ENCODE assay signal across 9 cellular contexts in the genomic region with DNA sequence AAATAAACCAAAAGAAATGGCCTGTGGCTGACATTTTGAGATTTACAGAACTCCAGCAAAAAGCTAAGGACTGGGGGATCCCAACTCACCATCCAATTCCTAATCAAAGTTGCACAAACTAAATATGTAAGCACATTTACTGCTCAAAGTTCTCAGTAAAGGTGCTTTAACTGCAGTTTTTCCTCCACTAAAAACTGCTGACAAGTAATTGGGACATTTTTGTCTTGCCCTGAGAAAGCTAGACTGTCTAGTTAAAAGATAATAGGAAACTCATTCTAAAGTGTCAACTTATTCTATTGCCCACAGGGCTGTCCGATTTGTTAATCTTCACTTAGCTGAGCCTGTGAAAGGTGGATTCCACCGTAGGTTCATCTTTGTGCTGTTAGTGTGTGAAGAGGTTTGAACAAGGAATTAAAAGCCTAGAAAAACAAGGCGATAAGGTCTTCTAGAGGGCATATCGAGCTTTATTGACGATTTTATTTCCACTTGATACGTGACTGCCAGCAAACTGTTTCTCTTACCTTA. TPM values are rescaled to one million over a fixed set of nuclear protein-coding genes. Genes with fewer than 3 reads are reported as not detected.
DNase-seq lines count a peak whose midpoint lies in the region; ATAC-seq, FAIRE-seq and TF ChIP-seq lines count a peak whose summit lies in the region.
"Had no signal": no experiment of that assay in that cellular context is flagged by ENCODE, and none has a peak within 500 bp of the region (broad histone marks: within the 10 kb centered on the region; RNA-seq: fewer than 3 reads in every experiment).

No MANE protein-coding gene starts in this region.

- POLR2A ChIA-PET in OCI-LY7 (lab: Charles Lee) = interaction anchor here (1.3 to 3.0 kb wide), 2 partner anchors 58 to 242 kb away, joined by 3 to 14 read pairs; no protein-coding TSS in a partner anchor

- FAIRE-seq in pancreas (lab: Jason Lieb, UNC) = no peak

- no peaks in the 10 kb centered on the region for H3K36me3 ChIP-seq in OCI-LY7 (ENCODE audit: insufficient read depth, low read length)
- no peaks in the 10 kb centered on the region for H3K36me3 ChIP-seq in pancreas

- H3K27me3 Mint-ChIP-seq in Calu3 (ENCODE audit: unreplicated experiment) (peaks cover 16% of the 10 kb centered on the region), endothelial cell (ENCODE audit: unreplicated experiment) (no peaks in the 10 kb centered on the region), HFFc6 (ENCODE audit: insufficient read depth) (peaks cover 7% of the 10 kb centered on the region)

- H3K4me2 ChIP-seq in OCI-LY7 (ENCODE audit: low read length) = peak overlapping the region; percentile 80

- no peak for TF ChIP-seq CTCF in Calu3 (IDR thresholded peaks at IDR 0.05; ENCODE audit: unreplicated experiment)
- TF ChIP-seq CTCF in OCI-LY7 (conservative IDR thresholded peaks at IDR 0.05; ENCODE audit: low read length) = no peak
- no peak for TF ChIP-seq CTCF in endothelial cell (IDR thresholded peaks at IDR 0.05; ENCODE audit: unreplicated experiment)
- no peak for TF ChIP-seq CTCF in pancreas (IDR thresholded peaks at IDR 0.05)
- TF ChIP-seq CTCF in HFFc6 (IDR thresholded peaks at IDR 0.05) = no peak

- intact Hi-C loops in Calu3 (cut with micrococcal nuclease; ENCODE audit: unreplicated experiment) (no loop called here), OCI-LY7 (cut with micrococcal nuclease; ENCODE audit: unreplicated experiment) (loop anchor here (1.0 kb wide), 1 partner anchor 58 kb away; no protein-coding TSS in a partner anchor), pancreas (cut with DNase I) (no loop called here)

- H3K4me1 Mint-ChIP-seq in Calu3 (ENCODE audit: low read depth, unreplicated experiment) (no peaks in the 10 kb centered on the region), endothelial cell (ENCODE audit: unreplicated experiment) (no peaks in the 10 kb centered on the region), HFFc6 (ENCODE audit: low read depth) (no peaks in the 10 kb centered on the region)

- H3K27me3 ChIP-seq in pancreas = no peaks in the 10 kb centered on the region

- H3K27ac Mint-ChIP-seq in Calu3 (ENCODE audit: unreplicated experiment) (no peak overlapping the region), endothelial cell (ENCODE audit: unreplicated experiment) (no peak overlapping the region), HFFc6 (no peak overlapping the region)

- H3K9me3 ChIP-seq in OCI-LY7 (ENCODE audit: low read length) (no peaks in the 10 kb centered on the region), pancreas (no peaks in the 10 kb centered on the region)

- in situ Hi-C loops in G401 (cut with HindIII; ENCODE audit: low sequenced_read_pairs) = no loop called here

- ATAC-seq in pancreas (peak in 1 of 4 donors; percentile 2), HG03442 (IDR thresholded peaks at IDR 0.05; ENCODE audit: unreplicated experiment) (no peak)

- H3K36me3 Mint-ChIP-seq in Calu3 (ENCODE audit: insufficient read depth, unreplicated experiment) (peaks cover 9% of the 10 kb centered on the region), endothelial cell (ENCODE audit: low read depth, unreplicated experiment) (no peaks in the 10 kb centered on the region), HFFc6 (ENCODE audit: low read depth) (no peaks in the 10 kb centered on the region)

- H3K4me3 Mint-ChIP-seq in Calu3 (ENCODE audit: low read depth, unreplicated experiment) (peak overlapping the region; percentile 67), endothelial cell (ENCODE audit: unreplicated experiment) (peak overlapping the region; percentile 79), HFFc6 (no peak overlapping the region)

- peak overlapping the region; percentile 70 for H3K4me3 ChIP-seq in OCI-LY7 (ENCODE audit: low read depth, low read length, poor library complexity, severe bottlenecking)
- peak overlapping the region; percentile 43 to 64 (median 48) for H3K4me3 ChIP-seq in pancreas

- no peaks in the 10 kb centered on the region for H3K9me2 ChIP-seq in OCI-LY7 (ENCODE audit: insufficient read depth, low read length)

- H4K20me1 ChIP-seq in OCI-LY7 (ENCODE audit: insufficient read depth, low read length) = no peaks in the 10 kb centered on the region

- peak overlapping the region; percentile 85 for H2AFZ ChIP-seq in OCI-LY7 (ENCODE audit: low read length)

- no TSS peak for BruUV-seq in Calu3 (replicated peaks; lab: Mats Ljungman, UMichigan)
- BruUV-seq in OCI-LY7 (replicated peaks; lab: Mats Ljungman, UMichigan) = TSS peak; percentile 73

- H3K27ac ChIP-seq in OCI-LY7 (ENCODE audit: low read depth, low read length, poor library complexity, severe bottlenecking) = no peak overlapping the region
- H3K27ac ChIP-seq in pancreas = peak overlapping the region in 3 of 4 donors; percentile 89 to 97 (median 94)

- H3K9me3 Mint-ChIP-seq in Calu3 (ENCODE audit: low read depth, unreplicated experiment) = no peaks in the 10 kb centered on the region
- H3K9me3 Mint-ChIP-seq in endothelial cell (ENCODE audit: unreplicated experiment) = no peaks in the 10 kb centered on the region
- H3K9me3 Mint-ChIP-seq in HFFc6 = no peaks in the 10 kb centered on the region

- WGBS in pancreas, 2 donors = 24 to 39% methylated on average over 6 of the region's 6 CpGs

- H3K79me2 ChIP-seq in OCI-LY7 (ENCODE audit: insufficient read depth, low read depth, low read length) = no peaks in the 10 kb centered on the region

- H3K4me1 ChIP-seq in OCI-LY7 (ENCODE audit: insufficient read depth, low read length, poor library complexity, severe bottlenecking) = peaks cover 13% of the 10 kb centered on the region
- H3K4me1 ChIP-seq in pancreas = peaks cover 0 to 62% (median 9%) of the 10 kb centered on the region in 3 donors

- no peak for DNase-seq in Calu3
- no peak for DNase-seq in OCI-LY7 (ENCODE audit: low spot score)
- no peak for DNase-seq in endothelial cell (ENCODE audit: low spot score)
- DNase-seq in pancreas = no peak
- no peak for DNase-seq in activated CD8-positive, alpha-beta memory T cell treated with anti-CD3 and anti-CD28 coated beads for 24 hours
- no peak for DNase-seq in G401 (ENCODE audit: low spot score)
- DNase-seq in HFFc6 = no peak
- DNase-seq: NCI-H226 had no signal

- CTCF ChIA-PET in Calu3 (lab: Charles Lee) (no interaction called here), OCI-LY7 (lab: Charles Lee; ENCODE audit: unreplicated experiment) (interaction anchor here (0.5 to 0.7 kb wide), 2 partner anchors 8 to 70 kb away, joined by 3 read pairs; no protein-coding TSS in a partner anchor)

RNA-seq across cellular contexts. Expression of gene DOCK8, which starts 1.0 kb away (rescaled TPM):
- total RNA-seq in Calu3 (2022) (0.15 and 0.50 TPM in 2 replicates), OCI-LY7 (2022) (145 TPM in 2 replicates), endothelial cell (ENCODE audit: unreplicated experiment) (8.3 TPM), pancreas (10 to 100 TPM in 3 of 6 donors, 1 to 10 TPM in 3; 4.3 to 22.7 (median 8.8) TPM)
- 59.0 and 63.7 TPM in 2 replicates for total RNA-seq in OCI-LY7 (2014; rRNA removed; shearing (Covaris generic))
- polyA plus RNA-seq in pancreas = 1 to 10 TPM; 1.7 to 2.9 TPM
- not detected in 2 replicates for total RNA-seq in G401 (2014; rRNA removed; shearing (Covaris generic))
- total RNA-seq in HFFc6 (2021; fragmentation: NEBNext Ultra II Directional; extraction: Animal tissue kit (Norgen Biotek cat#: 25700)) = under 1 TPM; 0.05 to 0.34 (median 0.20) TPM

RNA-seq across cellular contexts. Expression of gene ZNG1A, which starts 36.8 kb away (rescaled TPM):
- 41.7 and 54.4 TPM in 2 replicates for total RNA-seq in Calu3 (2022)
- 48.8 and 49.4 TPM in 2 replicates for total RNA-seq in OCI-LY7 (2014; rRNA removed; shearing (Covaris generic))
- 73.6 and 74.5 TPM in 2 replicates for total RNA-seq in OCI-LY7 (2022)
- total RNA-seq in endothelial cell (ENCODE audit: unreplicated experiment) = 46.7 TPM
- total RNA-seq in pancreas = 10 to 100 TPM; 14.1 to 31.1 (median 19.1) TPM
- polyA plus RNA-seq in pancreas = 10 to 100 TPM; 25.0 to 25.1 TPM
- 46.2 and 48.3 TPM in 2 replicates for total RNA-seq in G401 (2014; rRNA removed; shearing (Covaris generic))
- 10 to 100 TPM; 20.1 to 27.7 (median 24.6) TPM for total RNA-seq in HFFc6 (2021; fragmentation: NEBNext Ultra II Directional; extraction: Animal tissue kit (Norgen Biotek cat#: 25700))
